ENCODE assay signal across 17 cellular contexts in genomic region chr6:137210903-137211302, GRCh38. TPM values are rescaled to one million over a fixed set of nuclear protein-coding genes. Genes with fewer than 3 reads are reported as not detected.
DNase-seq lines count a peak whose midpoint lies in the region; ATAC-seq and TF ChIP-seq lines count a peak whose summit lies in the region.
"Had no signal": no experiment of that assay in that cellular context is flagged by ENCODE, and none has a peak within 500 bp of the region (broad histone marks: within the 10 kb centered on the region; RNA-seq: fewer than 3 reads in every experiment).

No MANE protein-coding gene starts in this region.

- H3K4me2 ChIP-seq in osteoblast (ENCODE audit: insufficient read depth, low read length): no peak overlapping the region
- H3K4me2 ChIP-seq: GM23338 had no signal

- no peak for TF ChIP-seq CTCF in fibroblast of mammary gland (conservative IDR thresholded peaks at IDR 0.05; ENCODE audit: control insufficient read depth, insufficient read depth, low read depth, low read length)
- no peak for TF ChIP-seq CTCF in osteoblast (IDR thresholded peaks at IDR 0.05; ENCODE audit: extremely low read depth, low read depth, low read length)

- no peak overlapping the region for H3K27ac ChIP-seq in osteoblast (ENCODE audit: low read depth, low read length)
- H3K27ac ChIP-seq: SJSA1, stomach had no signal

- peaks cover 89% of the 10 kb centered on the region for H3K79me2 ChIP-seq in osteoblast (ENCODE audit: insufficient read depth, low read length)

- DNase-seq in Ammon's horn (ENCODE audit: low spot score) (peak; percentile 48), adipocyte (ENCODE audit: low read depth) (peak; percentile 80), fibroblast of mammary gland (ENCODE audit: low read depth) (peak; percentile 57), osteoblast (ENCODE audit: insufficient read length, low spot score, missing footprints) (peak; percentile 36), amygdala (lab: John Stamatoyannopoulos, UW) (no peak), D341Med (ENCODE audit: low spot score) (no peak)
- DNase-seq: activated CD8-positive, alpha-beta T cell treated with anti-CD3 and anti-CD28 coated beads, Interleukin-2, amount 10 ng/mL, durations not matched to agents 7 days and 5 days; central memory CD4-positive, alpha-beta T cell; DMS53; NCI-H1417; stomach had no signal

- H4K20me1 ChIP-seq in osteoblast (ENCODE audit: insufficient read depth, low read length): peaks cover 54% of the 10 kb centered on the region

- no peaks in the 10 kb centered on the region for H3K27me3 ChIP-seq in adipocyte (replicated peaks; ENCODE audit: control insufficient read depth, insufficient read depth, low read length)
- no peaks in the 10 kb centered on the region for H3K27me3 ChIP-seq in osteoblast (ENCODE audit: insufficient read depth, low read length)
- H3K27me3 ChIP-seq: SJSA1, stomach had no signal

- H2AFZ ChIP-seq in osteoblast (ENCODE audit: low read length): no peak overlapping the region
- H2AFZ ChIP-seq: GM23338 had no signal

- peaks cover 59% of the 10 kb centered on the region for H3K4me1 ChIP-seq in adipocyte (ENCODE audit: control insufficient read depth, insufficient read depth, low read length)
- H3K4me1 ChIP-seq in osteoblast (ENCODE audit: insufficient read depth, low read length): peaks cover 28% of the 10 kb centered on the region
- H3K4me1 ChIP-seq: SJSA1 had no signal

- H3K9ac ChIP-seq in adipocyte (ENCODE audit: low read length): peak overlapping the region; percentile 15

- H3K9me3 ChIP-seq in adipocyte (ENCODE audit: control insufficient read depth, low read length): no peaks in the 10 kb centered on the region
- H3K9me3 ChIP-seq in osteoblast (ENCODE audit: low read depth, low read length): no peaks in the 10 kb centered on the region
- H3K9me3 ChIP-seq: stomach had no signal

- ATAC-seq in HG03442 (IDR thresholded peaks at IDR 0.05; ENCODE audit: unreplicated experiment) (no peak), GM21786 (IDR thresholded peaks at IDR 0.05; ENCODE audit: unreplicated experiment) (no peak)
- ATAC-seq: activated CD8-positive, alpha-beta T cell treated with anti-CD3 and anti-CD28 coated beads, Interleukin-2, amount 10 ng/mL, durations not matched to agents 7 days and 5 days; GM23338 had no signal

- H3K36me3 ChIP-seq in adipocyte (ENCODE audit: control insufficient read depth, insufficient read depth, low read length, severe bottlenecking): peaks cover 23% of the 10 kb centered on the region
- peaks cover 3% of the 10 kb centered on the region for H3K36me3 ChIP-seq in osteoblast (ENCODE audit: insufficient read depth, low read length)

- peak overlapping the region; percentile 59 for H3K4me3 ChIP-seq in adipocyte (ENCODE audit: low read length)
- H3K4me3 ChIP-seq in fibroblast of mammary gland (ENCODE audit: control insufficient read depth, low read depth, low read length): no peak overlapping the region
- no peak overlapping the region for H3K4me3 ChIP-seq in osteoblast (ENCODE audit: insufficient read depth, low read length)
- H3K4me3 ChIP-seq: GM23338, lung, SJSA1, skin epidermis, stomach had no signal

RNA-seq across cellular contexts. Expression of gene IFNGR1, which starts 8.3 kb away (rescaled TPM):
- 62.6 and 68.1 TPM in 2 replicates for total RNA-seq in osteoblast

RNA-seq across cellular contexts. Expression of gene IL22RA2, which starts 37.5 kb away (rescaled TPM):
- not detected in 2 replicates for total RNA-seq in osteoblast
- total RNA-seq: activated CD8-positive, alpha-beta T cell treated with anti-CD3 and anti-CD28 coated beads, Interleukin-2, amount 10 ng/mL, durations not matched to agents 7 days and 5 days; GM23338; SJSA1; stomach had no signal

Comparison
In these comparisons a context has a peak if more than half of its experiments do, and no peak if none do; other contexts are left out.
1. DNase-seq: peak in Ammon's horn (single experiment), adipocyte (single experiment), fibroblast of mammary gland (single experiment) and osteoblast (single experiment); none in amygdala (0 of 56) and D341Med (single experiment).